Comparison of ENCODE assay signal across 37 cellular contexts in genomic region chr2:143652692-143653091, GRCh38.
"Had no signal": no experiment of that assay in that cellular context is flagged by ENCODE, and none has a peak within 500 bp of the region (broad histone marks: within the 10 kb centered on the region; RNA-seq: fewer than 3 reads in every experiment).

No MANE protein-coding gene starts in this region.

- H3K9me3 ChIP-seq: adrenal gland, body of pancreas had no signal

- H3K4me1 Mint-ChIP-seq: activated naive CD8-positive, alpha-beta T cell treated with anti-CD3 and anti-CD28 coated beads for 36 hours; WTC11 had no signal

- H3K36me3 ChIP-seq: adrenal gland, brain microvascular endothelial cell, breast epithelium, WERI-Rb-1 had no signal

- H3K4me3 Mint-ChIP-seq: activated CD4-positive, alpha-beta memory T cell treated with anti-CD3 and anti-CD28 coated beads, Interleukin-2, amount 10 ng/mL, durations not matched to agents 7 days and 5 days; activated CD4-positive, alpha-beta T cell treated with anti-CD3 and anti-CD28 coated beads for 36 hours; activated CD4-positive, alpha-beta T cell treated with anti-CD3 and anti-CD28 coated beads, Interleukin-2, amount 10 ng/mL, durations not matched to agents 7 days and 5 days; activated CD8-positive, alpha-beta memory T cell treated with anti-CD3 and anti-CD28 coated beads, Interleukin-2, amount 10 ng/mL, durations not matched to agents 7 days and 5 days; activated CD8-positive, alpha-beta T cell treated with anti-CD3 and anti-CD28 coated beads, Interleukin-2, amount 10 ng/mL, durations not matched to agents 7 days and 5 days; activated naive CD4-positive, alpha-beta T cell treated with anti-CD3 and anti-CD28 coated beads for 36 hours; activated naive CD8-positive, alpha-beta T cell treated with anti-CD3 and anti-CD28 coated beads for 36 hours; activated T-cell treated with anti-CD3 and anti-CD28 coated beads, Interleukin-2, amount 50 U/mL, for 4 hours; T-helper 1 cell treated with Interleukin-12 subunit alpha and Interleukin-12 subunit beta and Interleukin-4 antibody, amounts not matched to agents 30 μg/mL and 1 μg/mL, for 36 hours; T-helper 2 cell treated with Interferon-gamma antibody and Interleukin-4, amounts not matched to agents 5 μg/mL and 100 μg/mL, for 36 hours; WTC11 had no signal

- ATAC-seq: activated CD4-positive, alpha-beta T cell treated with anti-CD3 and anti-CD28 coated beads for 36 hours; activated CD4-positive, CD25-positive, alpha-beta regulatory T cell treated with anti-CD3 and anti-CD28 coated beads, Interleukin-2, amount 50 U/mL, for 24 hours; activated CD8-positive, alpha-beta memory T cell treated with anti-CD3 and anti-CD28 coated beads, Interleukin-2, amount 10 ng/mL, durations not matched to agents 7 days and 5 days; activated CD8-positive, alpha-beta T cell treated with anti-CD3 and anti-CD28 coated beads, Interleukin-2, amount 10 ng/mL, durations not matched to agents 7 days and 5 days; activated naive CD4-positive, alpha-beta T cell treated with anti-CD3 and anti-CD28 coated beads, Interleukin-2, amount 50 U/mL, for 72 hours; activated T-cell treated with anti-CD3 and anti-CD28 coated beads, Interleukin-2, amount 50 U/mL, for 4 hours; body of pancreas; WTC11 had no signal

- H3K27me3 Mint-ChIP-seq: activated CD4-positive, alpha-beta memory T cell treated with anti-CD3 and anti-CD28 coated beads, Interleukin-2, amount 10 ng/mL, durations not matched to agents 7 days and 5 days; activated CD4-positive, alpha-beta T cell treated with anti-CD3 and anti-CD28 coated beads for 36 hours; activated CD4-positive, alpha-beta T cell treated with anti-CD3 and anti-CD28 coated beads, Interleukin-2, amount 10 ng/mL, durations not matched to agents 7 days and 5 days; activated CD8-positive, alpha-beta memory T cell treated with anti-CD3 and anti-CD28 coated beads, Interleukin-2, amount 10 ng/mL, durations not matched to agents 7 days and 5 days; activated naive CD8-positive, alpha-beta T cell treated with anti-CD3 and anti-CD28 coated beads for 36 hours had no signal

- H3K27ac ChIP-seq: adrenal gland, body of pancreas, brain microvascular endothelial cell, breast epithelium, WERI-Rb-1 had no signal

- H3K27ac Mint-ChIP-seq: activated CD4-positive, alpha-beta memory T cell treated with anti-CD3 and anti-CD28 coated beads, Interleukin-2, amount 10 ng/mL, durations not matched to agents 7 days and 5 days; activated CD4-positive, alpha-beta T cell treated with anti-CD3 and anti-CD28 coated beads for 36 hours; activated CD4-positive, alpha-beta T cell treated with anti-CD3 and anti-CD28 coated beads, Interleukin-2, amount 10 ng/mL, durations not matched to agents 7 days and 5 days; activated CD8-positive, alpha-beta memory T cell treated with anti-CD3 and anti-CD28 coated beads, Interleukin-2, amount 10 ng/mL, durations not matched to agents 7 days and 5 days; activated CD8-positive, alpha-beta T cell treated with anti-CD3 and anti-CD28 coated beads, Interleukin-2, amount 10 ng/mL, durations not matched to agents 7 days and 5 days; activated naive CD4-positive, alpha-beta T cell treated with anti-CD3 and anti-CD28 coated beads for 36 hours; activated naive CD4-positive, alpha-beta T cell treated with anti-CD3 and anti-CD28 coated beads, Interleukin-2, amount 50 U/mL, for 72 hours; activated naive CD8-positive, alpha-beta T cell treated with anti-CD3 and anti-CD28 coated beads for 36 hours; T-helper 1 cell treated with Interleukin-12 subunit alpha and Interleukin-12 subunit beta and Interleukin-4 antibody, amounts not matched to agents 30 μg/mL and 1 μg/mL, for 36 hours; T-helper 2 cell treated with Interferon-gamma antibody and Interleukin-4, amounts not matched to agents 5 μg/mL and 100 μg/mL, for 36 hours; WTC11 had no signal

- H3K27me3 ChIP-seq: adrenal gland, body of pancreas, brain microvascular endothelial cell, breast epithelium had no signal

- FAIRE-seq: astrocyte, colon had no signal

- H3K4me3 ChIP-seq: adrenal gland, body of pancreas, breast epithelium had no signal

- DNase-seq: activated CD4-positive, alpha-beta memory T cell treated with anti-CD3 and anti-CD28 coated beads, Interleukin-2, amount 10 ng/mL, durations not matched to agents 7 days and 5 days; activated CD4-positive, alpha-beta T cell treated with anti-CD3 and anti-CD28 coated beads for 1 hour; activated CD4-positive, alpha-beta T cell treated with anti-CD3 and anti-CD28 coated beads for 36 hours; activated CD4-positive, alpha-beta T cell treated with anti-CD3 and anti-CD28 coated beads for 48 hours; activated CD4-positive, alpha-beta T cell treated with anti-CD3 and anti-CD28 coated beads, Interleukin-2, amount 10 ng/mL, durations not matched to agents 7 days and 5 days; activated CD4-positive, alpha-beta T cell treated with anti-CD3 and anti-CD28 coated beads, Interleukin-2, amount 50 U/mL, for 48 hours; activated CD4-positive, CD25-positive, alpha-beta regulatory T cell; activated CD8-positive, alpha-beta memory T cell treated with anti-CD3 and anti-CD28 coated beads for 24 hours; activated CD8-positive, alpha-beta memory T cell treated with anti-CD3 and anti-CD28 coated beads, Interleukin-2, amount 10 ng/mL, durations not matched to agents 7 days and 5 days; activated CD8-positive, alpha-beta memory T cell treated with anti-CD3 and anti-CD28 coated beads, Interleukin-2, amount 50 U/mL, for 48 hours; activated CD8-positive, alpha-beta T cell treated with anti-CD3 and anti-CD28 coated beads, Interleukin-2, amount 10 ng/mL, durations not matched to agents 7 days and 5 days; activated effector memory CD4-positive, alpha-beta T cell treated with anti-CD3 and anti-CD28 coated beads, Interleukin-2, amount 50 U/mL, for 16 hours; activated gamma-delta T cell treated with Interleukin-2 at 50 U/mL for 16 hours; activated naive CD4-positive, alpha-beta T cell; activated naive CD4-positive, alpha-beta T cell treated with anti-CD3 and anti-CD28 coated beads for 36 hours; activated naive CD4-positive, alpha-beta T cell treated with anti-CD3 and anti-CD28 coated beads, Interleukin-2, amount 50 U/mL, for 16 hours; activated naive CD8-positive, alpha-beta T cell treated with anti-CD3 and anti-CD28 coated beads for 36 hours; activated T-cell treated with anti-CD3 and anti-CD28 coated beads, Interleukin-2, amount 50 U/mL, for 1 hour; activated T-cell treated with anti-CD3 and anti-CD28 coated beads, Interleukin-2, amount 50 U/mL, for 4 hours; adrenal gland; amniotic stem cell; aorta; body of pancreas; brain microvascular endothelial cell; central memory CD4-positive, alpha-beta T cell; T-helper 1 cell; T-helper 2 cell; T-helper 9 cell; WERI-Rb-1 had no signal

- H3K4me1 ChIP-seq: adrenal gland, body of pancreas, breast epithelium had no signal
